In genomic region chr6:82298012-82298411, GRCh38 we compare ENCODE assay signal across 1 cellular context.
TF ChIP-seq lines count a peak whose summit lies in the region.

No MANE protein-coding gene starts in this region.

TF ChIP-seq in H1, 55 proteins besides CTCF, POLR2A, EP300 and RAD21 (continued from another document):
- TF ChIP-seq RFX5 (IDR thresholded peaks at IDR 0.05; ENCODE audit: borderline replicate concordance, low read depth, low read length) (no peak), RXRA (IDR thresholded peaks at IDR 0.05; ENCODE audit: insufficient read depth, low read depth, low read length) (no peak), CHD1 (IDR thresholded peaks at IDR 0.05; ENCODE audit: low read depth, low read length) (no peak), CEBPB (IDR thresholded peaks at IDR 0.05; ENCODE audit: low read depth, low read length) (no peak), SRF (IDR thresholded peaks at IDR 0.05; ENCODE audit: low read depth, low read length) (no peak), EGR1 (IDR thresholded peaks at IDR 0.05; ENCODE audit: borderline replicate concordance, low read depth, low read length) (no peak), CHD2 (IDR thresholded peaks at IDR 0.05; ENCODE audit: low read length) (no peak), PHF8 (conservative IDR thresholded peaks at IDR 0.05; ENCODE audit: low read depth, low read length) (no peak)
